ENCODE assay signal across 19 cellular contexts in genomic region chr21:37742115-37742514, GRCh38.
"Had no signal": no experiment of that assay in that cellular context is flagged by ENCODE, and none has a peak within 500 bp of the region (broad histone marks: within the 10 kb centered on the region; RNA-seq: fewer than 3 reads in every experiment).

No MANE protein-coding gene starts in this region.

- H3K27ac ChIP-seq: coronary artery, esophagus muscularis mucosa, hepatocyte, pancreas, sigmoid colon, stomach, thoracic aorta, upper lobe of right lung had no signal

- H3K4me2 ChIP-seq: hepatocyte had no signal

- DNase-seq: activated CD4-positive, alpha-beta T cell treated with anti-CD3 and anti-CD28 coated beads, Interleukin-2, amount 10 ng/mL, durations not matched to agents 24 days and 14 days; activated CD4-positive, CD25-positive, alpha-beta regulatory T cell; activated CD8-positive, alpha-beta memory T cell treated with anti-CD3 and anti-CD28 coated beads, Interleukin-2, amount 50 U/mL, for 48 hours; activated CD8-positive, alpha-beta T cell treated with anti-CD3 and anti-CD28 coated beads, Interleukin-2, amount 10 ng/mL, durations not matched to agents 7 days and 5 days; activated gamma-delta T cell; activated T-cell treated with anti-CD3 and anti-CD28 coated beads, Interleukin-2, amount 50 U/mL, for 72 hours; amniotic stem cell; islet precursor cell; naive thymus-derived CD4-positive, alpha-beta T cell; pancreas; sigmoid colon; stimulated activated CD4-positive, alpha-beta T cell treated with anti-CD3 and anti-CD28 coated beads, Interleukin-2, amount 100 ng/mL, for 24 hours; stomach; upper lobe of right lung had no signal

- H3K4me3 ChIP-seq: coronary artery, esophagus muscularis mucosa, hepatocyte, pancreas, sigmoid colon, stomach, thoracic aorta, upper lobe of right lung had no signal

- H3K4me1 ChIP-seq: pancreas, sigmoid colon, stomach, upper lobe of right lung had no signal

- H3K36me3 ChIP-seq: esophagus muscularis mucosa, pancreas, sigmoid colon, stomach, thoracic aorta, upper lobe of right lung had no signal

- H3K27me3 ChIP-seq: upper lobe of right lung had no signal

- ATAC-seq: activated CD8-positive, alpha-beta T cell treated with anti-CD3 and anti-CD28 coated beads, Interleukin-2, amount 10 ng/mL, durations not matched to agents 7 days and 5 days; activated T-cell treated with anti-CD3 and anti-CD28 coated beads, Interleukin-2, amount 50 U/mL, for 72 hours; left lobe of liver; naive thymus-derived CD4-positive, alpha-beta T cell; pancreas; upper lobe of right lung had no signal

- H3K79me2 ChIP-seq: hepatocyte had no signal

- H2AFZ ChIP-seq: hepatocyte had no signal

- H3K9me3 ChIP-seq: esophagus muscularis mucosa, pancreas, sigmoid colon, stomach, thoracic aorta, upper lobe of right lung had no signal
